In the genomic region with DNA sequence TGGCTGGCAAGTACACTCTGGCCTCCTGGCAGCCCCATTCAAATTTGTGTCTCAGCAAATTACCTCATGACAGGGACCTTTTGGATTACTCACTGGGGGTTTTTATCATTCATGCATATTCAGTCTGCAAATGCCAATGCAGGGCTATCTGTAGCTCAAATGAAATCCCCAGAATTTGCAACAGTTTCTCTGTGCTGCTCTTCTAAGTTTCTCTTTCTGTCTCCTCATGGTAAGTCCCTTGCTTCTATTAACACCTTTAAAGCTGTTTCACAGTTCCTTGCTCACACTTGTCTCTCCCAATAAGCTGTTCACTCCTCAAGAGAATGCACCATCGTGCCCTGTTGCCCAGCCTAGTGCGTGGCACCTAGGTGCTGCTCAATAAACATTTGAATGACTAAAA, we compare ENCODE assay signal across 10 cellular contexts. TPM values are rescaled to one million over a fixed set of nuclear protein-coding genes. Genes with fewer than 3 reads are reported as not detected.
DNase-seq lines count a peak whose midpoint lies in the region; ATAC-seq and TF ChIP-seq lines count a peak whose summit lies in the region.
"Had no signal": no experiment of that assay in that cellular context is flagged by ENCODE, and none has a peak within 500 bp of the region (broad histone marks: within the 10 kb centered on the region; RNA-seq: fewer than 3 reads in every experiment).

No MANE protein-coding gene starts in this region.

- no peaks in the 10 kb centered on the region for H3K79me2 ChIP-seq in GM23338 (replicated peaks; ENCODE audit: insufficient read depth)

- peak; percentile 80 for ATAC-seq in GM18873 (IDR thresholded peaks at IDR 0.05; ENCODE audit: low FRiP score, unreplicated experiment)
- ATAC-seq in GM23338, result no peak
- ATAC-seq in HG03354 (IDR thresholded peaks at IDR 0.05; ENCODE audit: poor library complexity, severe bottlenecking, unreplicated experiment), result peak; percentile 40
- ATAC-seq: lower lobe of right lung had no signal

- intact Hi-C loops in Calu3 (cut with micrococcal nuclease; ENCODE audit: unreplicated experiment), result loop anchor here (1.0 kb wide), 1 partner anchor 27 kb away; no protein-coding TSS in a partner anchor
- intact Hi-C loops in esophagus muscularis mucosa (cut with DNase I), result no loop called here

- WGBS in esophagus muscularis mucosa, result 74% methylated on average over 2 of the region's 2 CpGs

- H3K27ac Mint-ChIP-seq in Calu3 (ENCODE audit: unreplicated experiment) (no peak overlapping the region), GM23338 (no peak overlapping the region)

- POLR2A ChIA-PET in HEK293T (lab: Yijun Ruan, JAX), result no interaction called here

- H3K4me1 Mint-ChIP-seq in Calu3 (ENCODE audit: low read depth, unreplicated experiment), result peaks cover 8% of the 10 kb centered on the region
- H3K4me1 Mint-ChIP-seq in GM23338, result peaks cover 30% of the 10 kb centered on the region

- H3K4me1 ChIP-seq in GM23338 (ENCODE audit: insufficient read depth), result peaks cover 35% of the 10 kb centered on the region
- peaks cover 10 to 24% (median 20%) of the 10 kb centered on the region in 4 donors for H3K4me1 ChIP-seq in esophagus muscularis mucosa

- no peak overlapping the region for H3K4me3 ChIP-seq in GM23338
- no peak overlapping the region for H3K4me3 ChIP-seq in esophagus muscularis mucosa
- H3K4me3 ChIP-seq: lower lobe of right lung had no signal

- H3K9me2 ChIP-seq in GM23338 (ENCODE audit: insufficient read depth), result peaks cover 10% of the 10 kb centered on the region; the same call in 1 of the 2 replicates

- H2AFZ ChIP-seq in GM23338, result no peak overlapping the region

- peak overlapping the region; percentile 62 for H3K4me2 ChIP-seq in GM23338

- H3K27me3 ChIP-seq in GM23338 (ENCODE audit: insufficient read depth) (peaks cover 17% of the 10 kb centered on the region), esophagus muscularis mucosa (no peaks in the 10 kb centered on the region)

- H3K4me3 Mint-ChIP-seq in Calu3 (ENCODE audit: low read depth, unreplicated experiment), result peak overlapping the region; percentile 5
- H3K4me3 Mint-ChIP-seq in GM23338, result no peak overlapping the region

- TF ChIP-seq CTCF in Calu3 (IDR thresholded peaks at IDR 0.05; ENCODE audit: unreplicated experiment), result no peak
- no peak for TF ChIP-seq CTCF in GM23338 (conservative IDR thresholded peaks at IDR 0.05; ENCODE audit: low read depth in 2 of 2)
- no peak for TF ChIP-seq CTCF in esophagus muscularis mucosa (IDR thresholded peaks at IDR 0.05)

- H3K36me3 Mint-ChIP-seq in Calu3 (ENCODE audit: insufficient read depth, unreplicated experiment), result peaks cover 28% of the 10 kb centered on the region
- no peaks in the 10 kb centered on the region for H3K36me3 Mint-ChIP-seq in GM23338 (ENCODE audit: low read depth)

- TF ChIP-seq POLR2A in esophagus muscularis mucosa (IDR thresholded peaks at IDR 0.05; ENCODE audit: low read depth), result no peak

- H3K27ac ChIP-seq in GM23338 (ENCODE audit: low read depth) (no peak overlapping the region), esophagus muscularis mucosa (replicated peaks in 1 of 4) (no peak overlapping the region)
- H3K27ac ChIP-seq: lower lobe of right lung had no signal

- no peaks in the 10 kb centered on the region for H4K20me1 ChIP-seq in GM23338 (replicated peaks; ENCODE audit: insufficient read depth)

- BruUV-seq in Calu3 (replicated peaks; lab: Mats Ljungman, UMichigan), result no TSS peak

- DNase-seq in Calu3 (no peak), GM23338 (ENCODE audit: low spot score) (no peak), islet precursor cell (no peak), HEK293T (ENCODE audit: extremely low spot score) (no peak), esophagus muscularis mucosa (ENCODE audit: extremely low spot score) (no peak), NK-92 (lab: John Stamatoyannopoulos, UW; ENCODE audit: unreplicated experiment) (no peak)
- DNase-seq: lower lobe of right lung, NCI-H2227 treated with DMSO at 0.1 percent for 48 hours had no signal

- no peak for TF ChIP-seq EP300 in esophagus muscularis mucosa (IDR thresholded peaks at IDR 0.05)

- CTCF ChIA-PET in Calu3 (lab: Charles Lee) (interaction anchor here (1.2 to 1.5 kb wide), 5 partner anchors 12 to 245 kb away, joined by 3 to 4 read pairs (median 3); no protein-coding TSS in a partner anchor), HEK293T (lab: Yijun Ruan, JAX) (interaction anchor here (0.9 kb wide), 1 partner anchor 9 kb away, joined by 3 read pairs; no protein-coding TSS in a partner anchor)

- peaks cover 10% of the 10 kb centered on the region for H3K27me3 Mint-ChIP-seq in Calu3 (ENCODE audit: unreplicated experiment)
- peaks cover 23% of the 10 kb centered on the region for H3K27me3 Mint-ChIP-seq in GM23338 (ENCODE audit: insufficient read depth, low read depth, poor library complexity)

- no peaks in the 10 kb centered on the region for H3F3A ChIP-seq in GM23338 (replicated peaks; ENCODE audit: low read depth)

- no peaks in the 10 kb centered on the region for H3K36me3 ChIP-seq in GM23338 (ENCODE audit: insufficient read depth)
- no peaks in the 10 kb centered on the region for H3K36me3 ChIP-seq in esophagus muscularis mucosa
- H3K36me3 ChIP-seq: lower lobe of right lung had no signal

- H3K9me3 Mint-ChIP-seq in Calu3 (ENCODE audit: low read depth, unreplicated experiment) (no peaks in the 10 kb centered on the region), GM23338 (peaks cover 2% of the 10 kb centered on the region; the same call in 1 of the 3 replicates)

- H3K9me3 ChIP-seq in esophagus muscularis mucosa, result no peaks in the 10 kb centered on the region
- H3K9me3 ChIP-seq: lower lobe of right lung had no signal

TF ChIP-seq in GM23338, 12 proteins besides CTCF, POLR2A, EP300 and RAD21 (continues in another document):
- TF ChIP-seq JUNB (IDR thresholded peaks at IDR 0.05; ENCODE audit: unreplicated experiment), result no peak

TF ChIP-seq in HEK293T, 16 proteins besides CTCF, POLR2A, EP300 and RAD21:
- no peak for TF ChIP-seq NFRKB (IDR thresholded peaks at IDR 0.05)
- no peak for TF ChIP-seq SP1 (IDR thresholded peaks at IDR 0.05)
- no peak for TF ChIP-seq TARDBP (IDR thresholded peaks at IDR 0.05)
- TF ChIP-seq, protein P1, sequence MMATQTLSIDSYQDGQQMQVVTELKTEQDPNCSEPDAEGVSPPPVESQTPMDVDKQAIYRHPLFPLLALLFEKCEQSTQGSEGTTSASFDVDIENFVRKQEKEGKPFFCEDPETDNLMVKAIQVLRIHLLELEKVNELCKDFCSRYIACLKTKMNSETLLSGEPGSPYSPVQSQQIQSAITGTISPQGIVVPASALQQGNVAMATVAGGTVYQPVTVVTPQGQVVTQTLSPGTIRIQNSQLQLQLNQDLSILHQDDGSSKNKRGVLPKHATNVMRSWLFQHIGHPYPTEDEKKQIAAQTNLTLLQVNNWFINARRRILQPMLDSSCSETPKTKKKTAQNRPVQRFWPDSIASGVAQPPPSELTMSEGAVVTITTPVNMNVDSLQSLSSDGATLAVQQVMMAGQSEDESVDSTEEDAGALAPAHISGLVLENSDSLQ (IDR thresholded peaks at IDR 0.05), result no peak
- TF ChIP-seq ELF4 (IDR thresholded peaks at IDR 0.05), result no peak
- no peak for TF ChIP-seq SUZ12 (IDR thresholded peaks at IDR 0.05)
- TF ChIP-seq LEF1 (IDR thresholded peaks at IDR 0.05; ENCODE audit: borderline replicate concordance), result no peak

RNA-seq across cellular contexts. Expression of gene FAM78B, which starts 3.3 kb away (rescaled TPM):
- total RNA-seq in Calu3 (2022) (1.9 and 4.9 TPM in 2 replicates), esophagus muscularis mucosa (1 to 10 TPM in 3 of 4 donors, under 1 TPM in 1; 0.50 to 2.0 (median 1.3) TPM)
- total RNA-seq in GM23338 (2014; rRNA removed; shearing (Covaris generic)), result 4.6 and 5.8 TPM in 2 replicates
- 0.73 and 1.6 TPM in 2 replicates for polyA plus RNA-seq in GM23338 (2016; fragmentation: Nextera tagmentation; extraction: Ambion mirVana)
